8 cellular contexts compared by ENCODE assay signal in the genomic region with DNA sequence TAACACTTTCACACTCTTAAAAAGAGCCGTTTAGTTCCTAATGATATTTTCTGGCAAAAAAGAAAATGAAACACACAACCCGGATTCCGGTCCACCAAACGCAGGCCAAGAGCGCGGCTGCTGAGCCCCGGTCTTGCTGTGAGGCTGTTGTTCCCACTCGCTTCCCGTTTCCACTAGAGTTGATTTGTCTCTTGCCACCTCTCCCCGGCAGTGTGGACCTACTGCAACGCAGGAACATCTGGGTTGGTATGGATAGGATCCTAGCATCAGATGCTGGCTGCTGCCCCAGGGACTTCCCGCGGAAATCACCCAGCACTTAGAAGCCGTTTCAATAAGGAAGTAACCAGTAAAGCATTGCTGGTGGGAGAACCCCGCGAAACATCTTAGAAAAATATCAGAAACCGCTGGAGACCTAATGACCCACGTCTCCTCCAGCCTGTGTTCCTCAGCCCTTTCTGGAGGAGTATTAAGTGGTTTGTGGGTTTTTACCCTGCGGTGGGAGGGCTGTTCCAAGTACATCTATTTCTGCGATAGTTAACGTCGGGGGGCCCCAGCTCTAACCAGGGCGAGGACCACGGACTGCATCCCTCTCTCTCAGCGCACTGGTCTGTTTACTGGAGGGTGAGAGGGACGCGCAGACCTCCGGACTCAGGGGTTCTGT. TPM values are rescaled to one million over a fixed set of nuclear protein-coding genes. Genes with fewer than 3 reads are reported as not detected.
DNase-seq lines count a peak whose midpoint lies in the region; ATAC-seq and TF ChIP-seq lines count a peak whose summit lies in the region.

No MANE protein-coding gene starts in this region.

- DNase-seq in CD4-positive, CD25-positive, alpha-beta regulatory T cell: peak; percentile 46 to 80 (median 56)
- DNase-seq in HK-2 (ENCODE audit: unreplicated experiment): peak; percentile 21
- peak; percentile 18 for DNase-seq in WTC11 (ENCODE audit: low spot score)
- DNase-seq in choroid plexus epithelial cell (ENCODE audit: low read depth): peak; percentile 66
- DNase-seq in lung (ENCODE audit: low spot score): peak; percentile 30
- peak; percentile 42 for DNase-seq in stimulated activated CD8-positive, alpha-beta memory T cell treated with anti-CD3 and anti-CD28 coated beads, Interleukin-12 subunit alpha, Interleukin-12 subunit beta, amount 100 ng/mL, for 24 hours (ENCODE audit: extremely low read depth)
- DNase-seq in islet precursor cell: no peak

- no peaks in the 10 kb centered on the region for H3K9me3 ChIP-seq in CD4-positive, CD25-positive, alpha-beta regulatory T cell (ENCODE audit: control insufficient read depth in 2 of 2, low read length in 2 of 2)
- no peaks in the 10 kb centered on the region for H3K9me3 ChIP-seq in lung (ENCODE audit: control insufficient read depth in 2 of 2, insufficient read depth in 1 of 2, low read length in 1 of 2)

- POLR2A ChIA-PET in WTC11 (lab: Charles Lee): no interaction called here

- peaks cover 19% of the 10 kb centered on the region for H3K27me3 Mint-ChIP-seq in CD4-positive, CD25-positive, alpha-beta regulatory T cell
- peaks cover 64% of the 10 kb centered on the region for H3K27me3 Mint-ChIP-seq in WTC11 (ENCODE audit: low read depth)

- peak overlapping the region; percentile 91 to 100 (median 96) for H3K27ac Mint-ChIP-seq in CD4-positive, CD25-positive, alpha-beta regulatory T cell
- H3K27ac Mint-ChIP-seq in WTC11: no peak overlapping the region

- H3K4me1 Mint-ChIP-seq in CD4-positive, CD25-positive, alpha-beta regulatory T cell: peaks cover 26 to 65% (median 55%) of the 10 kb centered on the region in 4 donors
- H3K4me1 Mint-ChIP-seq in WTC11: peaks cover 38% of the 10 kb centered on the region

- no peaks in the 10 kb centered on the region for H3K36me3 Mint-ChIP-seq in CD4-positive, CD25-positive, alpha-beta regulatory T cell
- no peaks in the 10 kb centered on the region for H3K36me3 Mint-ChIP-seq in WTC11

- H3K36me3 ChIP-seq in CD4-positive, CD25-positive, alpha-beta regulatory T cell (ENCODE audit: control insufficient read depth, insufficient read depth, low read length): no peaks in the 10 kb centered on the region
- no peaks in the 10 kb centered on the region for H3K36me3 ChIP-seq in lung (ENCODE audit: control insufficient read depth in 2 of 2, insufficient read depth in 2 of 2, low read length in 2 of 2)

- H3K27ac ChIP-seq in CD4-positive, CD25-positive, alpha-beta regulatory T cell (ENCODE audit: insufficient read depth, low read length, poor library complexity, severe bottlenecking): peak overlapping the region; percentile 89
- H3K27ac ChIP-seq in lung (ENCODE audit: low read depth in 1 of 2, low read length in 1 of 2): peak overlapping the region in 1 of 2 donors; percentile 18

- WGBS in lung, 2 donors: 1 to 3% methylated on average over 28 of the region's 28 CpGs

- peaks cover 0 to 2% (median 0%) of the 10 kb centered on the region in 7 donors for H3K9me3 Mint-ChIP-seq in CD4-positive, CD25-positive, alpha-beta regulatory T cell
- H3K9me3 Mint-ChIP-seq in WTC11: no peaks in the 10 kb centered on the region

- CTCF ChIA-PET in WTC11 (lab: Charles Lee): no interaction called here

- H3K4me1 ChIP-seq in CD4-positive, CD25-positive, alpha-beta regulatory T cell (ENCODE audit: control insufficient read depth, insufficient read depth, low read length, poor library complexity, severe bottlenecking): peaks cover 47% of the 10 kb centered on the region
- peaks cover 0 to 4% of the 10 kb centered on the region in 2 donors for H3K4me1 ChIP-seq in lung (ENCODE audit: control insufficient read depth in 2 of 2, insufficient read depth in 2 of 2, low read length in 2 of 2)

- H3K4me3 ChIP-seq in CD4-positive, CD25-positive, alpha-beta regulatory T cell (ENCODE audit: low read depth, low read length): peak overlapping the region; percentile 95
- H3K4me3 ChIP-seq in choroid plexus epithelial cell (ENCODE audit: low read depth, low read length): peak overlapping the region; percentile 71
- peak overlapping the region; percentile 54 for H3K4me3 ChIP-seq in lung

- peak overlapping the region; percentile 93 to 99 (median 98) for H3K4me3 Mint-ChIP-seq in CD4-positive, CD25-positive, alpha-beta regulatory T cell
- peak overlapping the region; percentile 67 for H3K4me3 Mint-ChIP-seq in WTC11

- peaks cover 6% of the 10 kb centered on the region for H3K27me3 ChIP-seq in CD4-positive, CD25-positive, alpha-beta regulatory T cell (ENCODE audit: control insufficient read depth, insufficient read depth, low read length)
- no peaks in the 10 kb centered on the region for H3K27me3 ChIP-seq in lung (ENCODE audit: control insufficient read depth, insufficient read depth)

- TF ChIP-seq CTCF in WTC11 (IDR thresholded peaks at IDR 0.05) (no peak), choroid plexus epithelial cell (conservative IDR thresholded peaks at IDR 0.05; ENCODE audit: low read depth, low read length) (no peak), lung (IDR thresholded peaks at IDR 0.05; ENCODE audit: control extremely low read depth, extremely low read depth) (no peak)

- ATAC-seq in CD4-positive, CD25-positive, alpha-beta regulatory T cell (ENCODE audit: low read depth in 2 of 2): peak; percentile 52 to 57
- peak; percentile 55 for ATAC-seq in GM19463 (IDR thresholded peaks at IDR 0.05; ENCODE audit: unreplicated experiment)
- ATAC-seq in WTC11: peak; percentile 65
- ATAC-seq in lung (ENCODE audit: insufficient read depth, low FRiP score): peak; percentile 33

TF ChIP-seq in WTC11, 78 proteins besides CTCF, POLR2A, EP300 and RAD21:
- TF ChIP-seq EMX1 (CRISPR knock-in tag; IDR thresholded peaks at IDR 0.05) (no peak), ZNF425 (CRISPR knock-in tag; conservative IDR thresholded peaks at IDR 0.05) (no peak), RORB (CRISPR knock-in tag; IDR thresholded peaks at IDR 0.05) (no peak), ZNF396 (CRISPR knock-in tag; IDR thresholded peaks at IDR 0.05; ENCODE audit: borderline replicate concordance) (no peak), ATF1 (CRISPR knock-in tag; IDR thresholded peaks at IDR 0.05) (no peak), E2F4 (CRISPR knock-in tag; IDR thresholded peaks at IDR 0.05; ENCODE audit: borderline replicate concordance, low read depth) (no peak), CREM (CRISPR knock-in tag; IDR thresholded peaks at IDR 0.05) (no peak), ZNF671 (CRISPR knock-in tag; IDR thresholded peaks at IDR 0.05) (no peak), ZNF121 (CRISPR knock-in tag; IDR thresholded peaks at IDR 0.05) (no peak), GRHL2 (CRISPR knock-in tag; IDR thresholded peaks at IDR 0.05; ENCODE audit: insufficient replicate concordance, severe bottlenecking) (no peak), NFE2L1 (CRISPR knock-in tag; IDR thresholded peaks at IDR 0.05) (no peak), SP1 (CRISPR knock-in tag; conservative IDR thresholded peaks at IDR 0.05) (no peak), USF1 (CRISPR knock-in tag; IDR thresholded peaks at IDR 0.05) (no peak), FOXJ3 (CRISPR knock-in tag; IDR thresholded peaks at IDR 0.05; ENCODE audit: borderline replicate concordance) (no peak), RELA (CRISPR knock-in tag; IDR thresholded peaks at IDR 0.05; ENCODE audit: borderline replicate concordance) (no peak), ESRRA (CRISPR knock-in tag; IDR thresholded peaks at IDR 0.05; ENCODE audit: borderline replicate concordance) (no peak)
- TF ChIP-seq, protein P1, sequence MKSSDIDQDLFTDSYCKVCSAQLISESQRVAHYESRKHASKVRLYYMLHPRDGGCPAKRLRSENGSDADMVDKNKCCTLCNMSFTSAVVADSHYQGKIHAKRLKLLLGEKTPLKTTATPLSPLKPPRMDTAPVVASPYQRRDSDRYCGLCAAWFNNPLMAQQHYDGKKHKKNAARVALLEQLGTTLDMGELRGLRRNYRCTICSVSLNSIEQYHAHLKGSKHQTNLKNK (CRISPR knock-in tag; IDR thresholded peaks at IDR 0.05): no peak
TF ChIP-seq in WTC11: peak in this region for 0.

RNA-seq across cellular contexts. Expression of gene DOCK10, which starts 0.9 kb away (rescaled TPM):
- 222 TPM for total RNA-seq in CD4-positive, CD25-positive, alpha-beta regulatory T cell
- polyA plus RNA-seq in CD4-positive, CD25-positive, alpha-beta regulatory T cell: 10 to 100 TPM; 28.3 to 47.7 (median 34.9) TPM
- total RNA-seq in WTC11 (2021) (0.76 to 2.9 TPM (median 1.6 TPM) in 3 replicates), lung (10 to 100 TPM; 28.1 to 39.8 TPM)
- 1 to 10 TPM; 3.1 to 7.8 TPM for polyA plus RNA-seq in lung
